Comparison of ENCODE assay signal across 8 cellular contexts in the genomic region with DNA sequence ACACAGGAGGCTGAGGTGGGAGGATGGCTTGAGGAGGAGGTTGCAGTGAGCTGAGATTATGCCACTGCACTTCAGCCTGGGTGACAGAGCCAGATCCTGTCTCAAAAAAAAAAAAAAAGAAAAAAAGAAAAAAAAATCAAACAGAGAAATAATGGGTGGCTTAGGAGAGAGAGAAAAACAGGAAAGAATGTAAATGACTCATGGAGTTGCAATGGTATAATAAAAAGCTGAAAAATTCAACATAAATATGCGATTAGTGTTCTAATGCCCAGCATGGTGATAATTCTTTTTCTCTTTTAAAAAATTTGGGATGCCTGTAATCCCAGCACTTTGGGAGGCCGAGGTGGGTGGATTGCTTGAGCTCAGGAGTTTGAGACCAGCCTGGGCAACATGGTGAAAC.
DNase-seq lines count a peak whose midpoint lies in the region; ATAC-seq, FAIRE-seq and TF ChIP-seq lines count a peak whose summit lies in the region.
"Not testable (repeated sequence)": the region's sequence is repeated elsewhere in the genome, so short reads cannot be mapped to it uniquely, and the experiment has no call there.

No MANE protein-coding gene starts in this region.

- peak overlapping the region; percentile 68 for H3K14ac ChIP-seq in IMR-90 (replicated peaks; ENCODE audit: low read depth, low read length)

- ATAC-seq in IMR-90 (ENCODE audit: low read depth), result peak; percentile 87
- ATAC-seq in SK-N-SH treated with all-trans-retinoic acid at 6 μM for 48 hours, result peak; percentile 76

- peaks cover 9 to 13% (median 11%) of the 10 kb centered on the region in 3 donors for H3K27me3 Mint-ChIP-seq in immature natural killer cell (ENCODE audit: low read depth in 3 of 3)

- H3K79me1 ChIP-seq in IMR-90 (ENCODE audit: low read depth in 1 of 2, low read length in 2 of 2), result not testable (repeated sequence)

- peak overlapping the region; percentile 64 for H3K27ac ChIP-seq in IMR-90 (ENCODE audit: insufficient read depth, low read length)
- peak overlapping the region; percentile 59 for H3K27ac ChIP-seq in endothelial cell of umbilical vein (ENCODE audit: insufficient read depth, low read depth, low read length)

- in situ Hi-C loops in IMR-90 (cut with MboI; ENCODE audit: low sequenced_read_pairs), result not testable (repeated sequence)

- H3K79me2 ChIP-seq in endothelial cell of umbilical vein (ENCODE audit: control insufficient read depth, insufficient read depth, low read length), result not testable (repeated sequence)

- H3K9me3 Mint-ChIP-seq in immature natural killer cell, result not testable (repeated sequence)

- not testable (repeated sequence) for TF ChIP-seq CTCF in AG09309 (IDR thresholded peaks at IDR 0.05; ENCODE audit: control insufficient read depth, insufficient read depth, low read depth, low read length, missing control alignments); IMR-90 (conservative IDR thresholded peaks at IDR 0.05; ENCODE audit: low read depth, low read length); endothelial cell of umbilical vein (IDR thresholded peaks at IDR 0.05; ENCODE audit: extremely low read depth in 1 of 2, insufficient read depth in 1 of 2, low read depth in 1 of 2, low read length in 2 of 2)

- peak overlapping the region; percentile 84 for H3K4ac ChIP-seq in IMR-90 (ENCODE audit: low read depth, low read length)

- H3K9ac ChIP-seq in IMR-90 (ENCODE audit: low read depth, low read length), result not testable (repeated sequence)
- peak overlapping the region; percentile 34 for H3K9ac ChIP-seq in endothelial cell of umbilical vein (replicated peaks; ENCODE audit: extremely low read depth, insufficient read depth, low read length)

- H3K9me3 ChIP-seq in IMR-90 (ENCODE audit: control insufficient read depth, insufficient read depth, low read length); endothelial cell of umbilical vein (replicated peaks; ENCODE audit: control insufficient read depth, insufficient read depth, low read length): not testable (repeated sequence)

- not testable (repeated sequence) for H4K20me1 ChIP-seq in IMR-90 (ENCODE audit: insufficient read depth, low read length); endothelial cell of umbilical vein (replicated peaks; ENCODE audit: control insufficient read depth, extremely low read depth, insufficient read depth, low read length)

- H3K27ac Mint-ChIP-seq in immature natural killer cell, result peak overlapping the region; percentile 76 to 93 (median 91)

- H4K91ac ChIP-seq in IMR-90 (ENCODE audit: insufficient read depth, low read depth, low read length), result peak overlapping the region; percentile 82

- peak overlapping the region; percentile 93 for H3K18ac ChIP-seq in IMR-90 (ENCODE audit: low read depth, low read length)

- DNase-seq in AG09309 (ENCODE audit: low read depth) (peak; percentile 38), ELR (ENCODE audit: low read depth) (peak; percentile 88), IMR-90 (peak; percentile 62), amniotic epithelial cell (ENCODE audit: low read depth) (peak; percentile 80), endothelial cell of umbilical vein (ENCODE audit: low read depth, low spot score) (peak; percentile 72), pulmonary artery endothelial cell (ENCODE audit: low read depth, low spot score) (peak; percentile 27)
- not testable (repeated sequence) for DNase-seq in immature natural killer cell

- not testable (repeated sequence) for TF ChIP-seq POLR2A in IMR-90 (IDR thresholded peaks at IDR 0.05; ENCODE audit: low read depth, low read length); endothelial cell of umbilical vein (IDR thresholded peaks at IDR 0.05; ENCODE audit: low read depth, low read length)

- dilution Hi-C loops in IMR-90 (cut with HindIII; ENCODE audit: low sequenced_read_pairs, unreplicated experiment); endothelial cell of umbilical vein (cut with MboI; ENCODE audit: extremely low pct_ligation_motif_present, low sequenced_read_pairs): not testable (repeated sequence)

- not testable (repeated sequence) for H3K36me3 Mint-ChIP-seq in immature natural killer cell

- H3K23ac ChIP-seq in IMR-90 (ENCODE audit: low read depth, low read length), result not testable (repeated sequence)

- peaks cover 79 to 85% of the 10 kb centered on the region in 2 donors for H3K4me1 Mint-ChIP-seq in immature natural killer cell

- POLR2A ChIA-PET in IMR-90 (lab: Charles Lee; ENCODE audit: unreplicated experiment), result interaction anchor here (1.0 kb wide), 1 partner anchor 29 kb away, joined by 10 read pairs; no protein-coding TSS in a partner anchor
- POLR2A ChIA-PET in endothelial cell of umbilical vein (lab: Charles Lee), result interaction anchor here (0.6 to 1.2 kb wide), 2 partner anchors 29 to 190 kb away, joined by 3 read pairs; no protein-coding TSS in a partner anchor

- H3K4me1 ChIP-seq in IMR-90 (ENCODE audit: control insufficient read depth, insufficient read depth, low read length) (peaks cover 10% of the 10 kb centered on the region), endothelial cell of umbilical vein (ENCODE audit: control insufficient read depth, extremely low read depth, insufficient read depth, low read length) (peaks cover 14% of the 10 kb centered on the region)

- peak overlapping the region; percentile 48 to 88 for H4K8ac ChIP-seq in IMR-90 (ENCODE audit: low read depth in 2 of 2, low read length in 2 of 2)

- peak overlapping the region in 4 of 5 donors; percentile 32 to 50 (median 38) for H3K4me3 Mint-ChIP-seq in immature natural killer cell

- peak overlapping the region; percentile 89 for H4K5ac ChIP-seq in IMR-90 (ENCODE audit: low read depth, low read length)

- CTCF ChIA-PET in IMR-90 (lab: Yijun Ruan, JAX), result interaction anchor here (0.6 to 0.9 kb wide), 3 partner anchors 17 to 1172 kb away, joined by 4 to 7 read pairs (median 5); no protein-coding TSS in a partner anchor
- CTCF ChIA-PET in endothelial cell of umbilical vein (lab: Charles Lee), result interaction anchor here (1.0 to 2.1 kb wide), 7 partner anchors 11 to 91 kb away, joined by 3 to 28 read pairs (median 4); no protein-coding TSS in a partner anchor

- H2BK120ac ChIP-seq in IMR-90 (ENCODE audit: low read depth, low read length), result peak overlapping the region; percentile 90

- H3K9me1 ChIP-seq in IMR-90 (ENCODE audit: insufficient read depth, low read length), result peaks cover 17% of the 10 kb centered on the region
- H3K9me1 ChIP-seq in endothelial cell of umbilical vein (replicated peaks; ENCODE audit: control insufficient read depth, extremely low read depth, insufficient read depth, low read length), result not testable (repeated sequence)

- H2BK5ac ChIP-seq in IMR-90 (ENCODE audit: low read depth, low read length, poor library complexity, severe bottlenecking), result peak overlapping the region; percentile 60

- not testable (repeated sequence) for H3K27me3 ChIP-seq in IMR-90 (ENCODE audit: control insufficient read depth, insufficient read depth, low read length); endothelial cell of umbilical vein (ENCODE audit: control insufficient read depth in 2 of 2, insufficient read depth in 2 of 2, low read length in 2 of 2)

- not testable (repeated sequence) for H3K56ac ChIP-seq in IMR-90 (ENCODE audit: extremely low read depth, insufficient read depth, low read length)

- peak overlapping the region; percentile 87; the same call in 2 of the 3 replicates for H2BK15ac ChIP-seq in IMR-90 (ENCODE audit: low read depth, low read length)

- WGBS in IMR-90 (ENCODE audit: extremely low coverage in 2 of 2, insufficient read length in 1 of 2), 2 experiments, result no CpG with 5 or more reads among the region's 2 CpGs

- not testable (repeated sequence) for BruUV-seq in IMR-90 (replicated peaks; lab: Mats Ljungman, UMichigan); endothelial cell of umbilical vein (replicated peaks; lab: Mats Ljungman, UMichigan)

- not testable (repeated sequence) for H3K4me2 ChIP-seq in IMR-90 (ENCODE audit: low read depth, low read length)
- peak overlapping the region; percentile 45 for H3K4me2 ChIP-seq in endothelial cell of umbilical vein (ENCODE audit: insufficient read depth, low read length)

- not testable (repeated sequence) for H2AK9ac ChIP-seq in IMR-90 (replicated peaks; ENCODE audit: low read depth, low read length, poor library complexity)

- H3K36me3 ChIP-seq in IMR-90 (ENCODE audit: control insufficient read depth, insufficient read depth, low read length); endothelial cell of umbilical vein (ENCODE audit: control insufficient read depth in 2 of 2, extremely low read depth in 1 of 2, insufficient read depth in 2 of 2, low read length in 2 of 2): not testable (repeated sequence)

- H2AFZ ChIP-seq in IMR-90 (replicated peaks; ENCODE audit: low read length, poor library complexity) (peak overlapping the region; percentile 78), endothelial cell of umbilical vein (ENCODE audit: low read depth, low read length) (peak overlapping the region; percentile 63)

- peak; percentile 60 for FAIRE-seq in endothelial cell of umbilical vein (lab: Jason Lieb, UNC)

- peak overlapping the region; percentile 85 for H2AK5ac ChIP-seq in IMR-90 (ENCODE audit: low read depth, low read length)

- H2BK20ac ChIP-seq in IMR-90 (ENCODE audit: low read depth, low read length), result peak overlapping the region; percentile 93

- intact Hi-C loops in IMR-90 (cut with micrococcal nuclease) (loop anchor here (2.0 kb wide), 1 partner anchor 26 kb away; no protein-coding TSS in a partner anchor), endothelial cell of umbilical vein (cut with micrococcal nuclease) (loop anchor here (2.0 kb wide), 2 partner anchors 24 to 52 kb away; no protein-coding TSS in a partner anchor)

- not testable (repeated sequence) for TF ChIP-seq RAD21 in IMR-90 (IDR thresholded peaks at IDR 0.05; ENCODE audit: low read length)

- not testable (repeated sequence) for H3K4me3 ChIP-seq in AG09309 (ENCODE audit: control insufficient read depth, low read depth, low read length); IMR-90 (ENCODE audit: insufficient read depth, low read depth, low read length); endothelial cell of umbilical vein (replicated peaks in 1 of 3; ENCODE audit: insufficient read depth in 1 of 3, low read depth in 1 of 3, low read length in 3 of 3)

TF ChIP-seq in IMR-90, 13 proteins besides CTCF, POLR2A, EP300 and RAD21:
- peak; percentile 54 for TF ChIP-seq FOS (IDR thresholded peaks at IDR 0.05; ENCODE audit: low read depth, low read length)

TF ChIP-seq in SK-N-SH treated with all-trans-retinoic acid at 6 μM for 48 hours, 23 proteins besides CTCF, POLR2A, EP300 and RAD21:
- TF ChIP-seq ISL1 (CRISPR knock-in tag; IDR thresholded peaks at IDR 0.05), result peak; percentile 57

TF ChIP-seq in endothelial cell of umbilical vein, 7 proteins besides CTCF, POLR2A, EP300 and RAD21:
- peak; percentile 77 for TF ChIP-seq JUN (IDR thresholded peaks at IDR 0.05; ENCODE audit: borderline replicate concordance, insufficient read depth, insufficient read length, low read depth)
- TF ChIP-seq FOS (IDR thresholded peaks at IDR 0.05; ENCODE audit: borderline replicate concordance, insufficient read depth, low read length), result peak; percentile 57
